In genomic region chr14:104715416-104715815, GRCh38 we compare ENCODE assay signal across 20 cellular contexts. TPM values are rescaled to one million over a fixed set of nuclear protein-coding genes. Genes with fewer than 3 reads are reported as not detected.
DNase-seq lines count a peak whose midpoint lies in the region; ATAC-seq and TF ChIP-seq lines count a peak whose summit lies in the region.
"Had no signal": no experiment of that assay in that cellular context is flagged by ENCODE, and none has a peak within 500 bp of the region (broad histone marks: within the 10 kb centered on the region; RNA-seq: fewer than 3 reads in every experiment).

No MANE protein-coding gene starts in this region.

- ATAC-seq in GM19397 (IDR thresholded peaks at IDR 0.05; ENCODE audit: unreplicated experiment), result no peak
- ATAC-seq: Right ventricle myocardium inferior had no signal

- peak overlapping the region; percentile 41 for H3K27ac Mint-ChIP-seq in activated T-cell treated with anti-CD3 and anti-CD28 coated beads, Interleukin-2, amount 50 U/mL, for 24 hours
- H3K27ac Mint-ChIP-seq in endothelial cell (ENCODE audit: unreplicated experiment) (no peak overlapping the region), progenitor cell of endocrine pancreas (peak overlapping the region; percentile 37)
- H3K27ac Mint-ChIP-seq: CD4-positive, CD25-positive, alpha-beta regulatory T cell; HFFc6 had no signal

- DNase-seq in activated T-cell treated with anti-CD3 and anti-CD28 coated beads, Interleukin-2, amount 50 U/mL, for 24 hours, result no peak
- DNase-seq in activated T-cell treated with anti-CD3 and anti-CD28 coated beads for 4 hours (no peak), endothelial cell (ENCODE audit: low spot score) (no peak), progenitor cell of endocrine pancreas (ENCODE audit: low spot score, unreplicated experiment) (no peak), GM13976 (ENCODE audit: low spot score) (no peak)
- DNase-seq in effector memory CD4-positive, alpha-beta T cell, result no peak
- DNase-seq: 8988T; AML-193; CD4-positive, CD25-positive, alpha-beta regulatory T cell; DMS79; HFFc6; NCI-H1694 treated with DMSO at 0.1 percent for 48 hours; NCI-H446; NCI-H526; OCI-M1 had no signal

- no peak overlapping the region for H3K4me3 ChIP-seq in HEK293 (ENCODE audit: low read depth, low read length)
- no peak overlapping the region for H3K4me3 ChIP-seq in effector memory CD4-positive, alpha-beta T cell (ENCODE audit: insufficient read depth, low read depth, low read length, poor library complexity, severe bottlenecking)
- H3K4me3 ChIP-seq: SJSA1 had no signal

- no peaks in the 10 kb centered on the region for H3K4me1 ChIP-seq in HEK293 (ENCODE audit: control insufficient read depth, insufficient read depth, low read length)
- H3K4me1 ChIP-seq in effector memory CD4-positive, alpha-beta T cell (ENCODE audit: control insufficient read depth, insufficient read depth, low read length, poor library complexity, severe bottlenecking), result no peaks in the 10 kb centered on the region
- H3K4me1 ChIP-seq: SJSA1 had no signal

- in situ Hi-C loops in GM13976 (cut with MboI; ENCODE audit: low sequenced_read_pairs, unreplicated experiment), result no loop called here

- CTCF ChIA-PET in HEK293 (lab: Yijun Ruan, JAX), result no interaction called here

- POLR2A ChIA-PET in HEK293 (lab: Yijun Ruan, JAX), result no interaction called here

- H3K9me3 Mint-ChIP-seq in activated T-cell treated with anti-CD3 and anti-CD28 coated beads, Interleukin-2, amount 50 U/mL, for 24 hours, result no peaks in the 10 kb centered on the region
- H3K9me3 Mint-ChIP-seq in endothelial cell (ENCODE audit: unreplicated experiment), result no peaks in the 10 kb centered on the region
- no peaks in the 10 kb centered on the region for H3K9me3 Mint-ChIP-seq in progenitor cell of endocrine pancreas (ENCODE audit: low read depth)
- H3K9me3 Mint-ChIP-seq: CD4-positive, CD25-positive, alpha-beta regulatory T cell; HFFc6; IgD-negative memory B cell had no signal

- H3K27ac ChIP-seq in HEK293 (ENCODE audit: extremely low read depth, low read depth, low read length), result no peak overlapping the region
- no peak overlapping the region for H3K27ac ChIP-seq in effector memory CD4-positive, alpha-beta T cell (ENCODE audit: insufficient read depth, low read length, poor library complexity, severe bottlenecking)
- H3K27ac ChIP-seq: SJSA1 had no signal

- H3K36me3 ChIP-seq in HEK293 (ENCODE audit: control insufficient read depth in 2 of 2, insufficient read depth in 1 of 2, low read length in 2 of 2), result peaks cover 0 to 62% of the 10 kb centered on the region in 2 experiments; a peak in 1 of 3 replicates
- H3K36me3 ChIP-seq in effector memory CD4-positive, alpha-beta T cell (ENCODE audit: control insufficient read depth, insufficient read depth, low read length), result peaks cover 57% of the 10 kb centered on the region

- H3K27me3 ChIP-seq in effector memory CD4-positive, alpha-beta T cell (replicated peaks; ENCODE audit: control insufficient read depth, insufficient read depth, low read length, poor library complexity, severe bottlenecking), result no peaks in the 10 kb centered on the region
- H3K27me3 ChIP-seq: SJSA1 had no signal

- peaks cover 70% of the 10 kb centered on the region for H3K36me3 Mint-ChIP-seq in activated T-cell treated with anti-CD3 and anti-CD28 coated beads, Interleukin-2, amount 50 U/mL, for 24 hours (ENCODE audit: low read depth)
- H3K36me3 Mint-ChIP-seq in endothelial cell (ENCODE audit: low read depth, unreplicated experiment), result peaks cover 17% of the 10 kb centered on the region
- H3K36me3 Mint-ChIP-seq in progenitor cell of endocrine pancreas (ENCODE audit: insufficient read depth), result peaks cover 8% of the 10 kb centered on the region
- H3K36me3 Mint-ChIP-seq: CD4-positive, CD25-positive, alpha-beta regulatory T cell; IgD-negative memory B cell had no signal

- TF ChIP-seq CTCF in HEK293 (tag by site-specific recombination; IDR thresholded peaks at IDR 0.05) (no peak), endothelial cell (IDR thresholded peaks at IDR 0.05; ENCODE audit: unreplicated experiment) (no peak), progenitor cell of endocrine pancreas (IDR thresholded peaks at IDR 0.05; ENCODE audit: unreplicated experiment) (no peak), GM13976 (IDR thresholded peaks at IDR 0.05; ENCODE audit: borderline replicate concordance, control extremely low read depth, extremely low read depth, insufficient read depth, missing control alignments) (no peak)

- H3K4me1 Mint-ChIP-seq in activated T-cell treated with anti-CD3 and anti-CD28 coated beads, Interleukin-2, amount 50 U/mL, for 24 hours (ENCODE audit: low read depth), result no peaks in the 10 kb centered on the region
- H3K4me1 Mint-ChIP-seq in endothelial cell (ENCODE audit: unreplicated experiment), result no peaks in the 10 kb centered on the region
- H3K4me1 Mint-ChIP-seq in progenitor cell of endocrine pancreas (ENCODE audit: low read depth), result peaks cover 1% of the 10 kb centered on the region

- no peaks in the 10 kb centered on the region for H3K9me3 ChIP-seq in HEK293 (ENCODE audit: control insufficient read depth, insufficient read depth, low read depth, low read length)
- H3K9me3 ChIP-seq in effector memory CD4-positive, alpha-beta T cell (ENCODE audit: control insufficient read depth, low read length), result no peaks in the 10 kb centered on the region
- H3K9me3 ChIP-seq: SJSA1 had no signal

- no peaks in the 10 kb centered on the region for H3K27me3 Mint-ChIP-seq in activated T-cell treated with anti-CD3 and anti-CD28 coated beads, Interleukin-2, amount 50 U/mL, for 24 hours
- H3K27me3 Mint-ChIP-seq in endothelial cell (ENCODE audit: unreplicated experiment), result peaks cover 10% of the 10 kb centered on the region
- no peaks in the 10 kb centered on the region for H3K27me3 Mint-ChIP-seq in progenitor cell of endocrine pancreas
- H3K27me3 Mint-ChIP-seq: CD4-positive, CD25-positive, alpha-beta regulatory T cell; IgD-negative memory B cell had no signal

- H3K4me3 Mint-ChIP-seq in activated T-cell treated with anti-CD3 and anti-CD28 coated beads, Interleukin-2, amount 50 U/mL, for 24 hours, result no peak overlapping the region
- H3K4me3 Mint-ChIP-seq in endothelial cell (ENCODE audit: unreplicated experiment) (peak overlapping the region; percentile 18), progenitor cell of endocrine pancreas (ENCODE audit: low read depth) (no peak overlapping the region)
- H3K4me3 Mint-ChIP-seq: CD4-positive, CD25-positive, alpha-beta regulatory T cell; HFFc6; IgD-negative memory B cell had no signal

TF ChIP-seq in HEK293, 187 proteins besides CTCF, POLR2A, EP300 and RAD21:
- TF ChIP-seq KLF9 (tag by site-specific recombination; IDR thresholded peaks at IDR 0.05; ENCODE audit: low read depth) (no peak), ZNF416 (tag by site-specific recombination; IDR thresholded peaks at IDR 0.05) (no peak), ZNF707 (tag by site-specific recombination; IDR thresholded peaks at IDR 0.05) (no peak), MEIS1 (CRISPR knock-in tag; IDR thresholded peaks at IDR 0.05; ENCODE audit: borderline replicate concordance) (no peak), ZNF654 (tag by site-specific recombination; IDR thresholded peaks at IDR 0.05; ENCODE audit: low read depth) (no peak), ZFHX2 (tag by site-specific recombination; conservative IDR thresholded peaks at IDR 0.05) (peak; percentile 32)

RNA-seq across cellular contexts. Expression of gene ADSS1, which starts 8.6 kb away (rescaled TPM):
- total RNA-seq in endothelial cell (ENCODE audit: unreplicated experiment) (6.1 TPM), progenitor cell of endocrine pancreas (8.9 and 9.7 TPM in 2 replicates)

RNA-seq across cellular contexts. Expression of gene INF2, which starts 26.0 kb away (rescaled TPM):
- total RNA-seq in endothelial cell (ENCODE audit: unreplicated experiment) (97.2 TPM), progenitor cell of endocrine pancreas (69.2 and 75.3 TPM in 2 replicates)

RNA-seq across cellular contexts. Expression of gene SIVA1, which starts 37.5 kb away (rescaled TPM):
- total RNA-seq in endothelial cell (ENCODE audit: unreplicated experiment) (84.3 TPM), progenitor cell of endocrine pancreas (98.6 and 116 TPM in 2 replicates)
